ENCODE assay signal across 20 cellular contexts in the genomic region with DNA sequence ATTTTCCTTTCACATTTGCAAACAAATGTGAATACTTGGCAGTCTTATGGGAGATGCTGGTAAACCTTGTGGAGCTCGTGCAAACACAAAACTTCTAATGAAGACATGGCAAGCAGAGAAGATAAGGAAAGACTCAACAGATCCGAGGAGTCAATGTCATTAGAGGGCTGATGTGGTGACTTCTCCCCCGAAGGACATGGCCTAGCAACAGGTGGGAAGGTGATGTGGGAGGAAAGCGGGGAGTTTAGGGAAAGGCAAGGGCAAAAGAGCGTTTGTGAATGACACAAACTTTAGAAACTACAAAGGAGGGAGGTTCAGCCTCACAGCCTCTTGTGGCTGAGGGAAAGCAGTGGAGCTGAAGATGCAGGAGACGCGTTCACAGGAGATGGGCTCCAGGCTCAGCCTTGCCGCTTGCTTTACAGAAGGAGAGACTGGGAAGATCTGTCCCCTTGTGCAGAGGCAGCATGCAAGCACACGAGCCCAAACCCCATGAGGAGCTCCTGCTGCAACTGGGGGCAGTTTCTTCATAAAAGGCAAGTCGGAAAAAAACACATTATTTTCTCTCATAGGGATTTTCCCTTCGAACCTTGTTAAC.
DNase-seq lines count a peak whose midpoint lies in the region; ATAC-seq, FAIRE-seq and TF ChIP-seq lines count a peak whose summit lies in the region.
"Had no signal": no experiment of that assay in that cellular context is flagged by ENCODE, and none has a peak within 500 bp of the region (broad histone marks: within the 10 kb centered on the region; RNA-seq: fewer than 3 reads in every experiment).

No MANE protein-coding gene starts in this region.

- BruUV-seq in HepG2 (replicated peaks; lab: Mats Ljungman, UMichigan): no TSS peak

- no peak overlapping the region for H3K4ac ChIP-seq in neuronal stem cell (ENCODE audit: low read length)

- TF ChIP-seq EP300 in HepG2 (IDR thresholded peaks at IDR 0.05; ENCODE audit: low read depth in 2 of 2, low read length in 2 of 2): no peak
- no peak for TF ChIP-seq EP300 in HepG2 (CRISPR knock-in tag; IDR thresholded peaks at IDR 0.05; ENCODE audit: borderline replicate concordance)

- H3K27me3 ChIP-seq in HepG2 (ENCODE audit: control insufficient read depth in 1 of 2, insufficient read depth in 2 of 2, low read length in 2 of 2) (no peaks in the 10 kb centered on the region), right lobe of liver (no peaks in the 10 kb centered on the region), neuronal stem cell (ENCODE audit: control insufficient read depth in 3 of 3, insufficient read depth in 3 of 3, low read depth in 1 of 3, low read length in 3 of 3) (no peaks in the 10 kb centered on the region)

- ATAC-seq in HepG2 (no peak), right lobe of liver (no peak), HG03095 (IDR thresholded peaks at IDR 0.05; ENCODE audit: unreplicated experiment) (no peak), HG03460 (IDR thresholded peaks at IDR 0.05; ENCODE audit: unreplicated experiment) (no peak)

- TF ChIP-seq POLR2A in HepG2 (IDR thresholded peaks at IDR 0.05; ENCODE audit: insufficient read depth in 1 of 2, low read depth in 2 of 2, low read length in 2 of 2): no peak
- no peak for TF ChIP-seq POLR2A in right lobe of liver (IDR thresholded peaks at IDR 0.05)

- no peak overlapping the region for H3K23ac ChIP-seq in neuronal stem cell (ENCODE audit: low read depth, low read length, poor library complexity)

- no peak overlapping the region for H4K91ac ChIP-seq in neuronal stem cell (ENCODE audit: low read depth, low read length, poor library complexity)

- H2BK12ac ChIP-seq in neuronal stem cell (ENCODE audit: low read length): no peak overlapping the region

- no peak for FAIRE-seq in HepG2 (lab: Jason Lieb, UNC)
- FAIRE-seq: keratinocyte had no signal

- H2BK15ac ChIP-seq in neuronal stem cell (ENCODE audit: low read length): no peak overlapping the region

- H3K9me3 ChIP-seq in HepG2 (ENCODE audit: low read length): no peaks in the 10 kb centered on the region
- no peaks in the 10 kb centered on the region for H3K9me3 ChIP-seq in right lobe of liver
- H3K9me3 ChIP-seq in neuronal stem cell (replicated peaks in 1 of 2; ENCODE audit: control insufficient read depth in 2 of 2, insufficient read depth in 1 of 2, low read depth in 1 of 2, low read length in 2 of 2): no peaks in the 10 kb centered on the region
- H3K9me3 ChIP-seq: neutrophil, SJCRH30 had no signal

- no peak overlapping the region for H2BK5ac ChIP-seq in neuronal stem cell (ENCODE audit: low read length)

- H3K4me1 ChIP-seq in HepG2 (ENCODE audit: insufficient read depth, low read length) (peaks cover 54% of the 10 kb centered on the region), right lobe of liver (peaks cover 0 to 11% (median 0%) of the 10 kb centered on the region in 4 donors), neuronal stem cell (ENCODE audit: control insufficient read depth in 2 of 2, insufficient read depth in 1 of 2, low read depth in 1 of 2, low read length in 2 of 2) (peaks cover 28 to 30% of the 10 kb centered on the region in 2 donors)

- no peaks in the 10 kb centered on the region for H3K36me3 ChIP-seq in HepG2 (replicated peaks in 1 of 2; ENCODE audit: control insufficient read depth in 1 of 2, insufficient read depth in 2 of 2, low read length in 2 of 2)
- no peaks in the 10 kb centered on the region for H3K36me3 ChIP-seq in right lobe of liver
- no peaks in the 10 kb centered on the region for H3K36me3 ChIP-seq in neuronal stem cell (replicated peaks in 1 of 2; ENCODE audit: control insufficient read depth in 2 of 2, insufficient read depth in 2 of 2, low read length in 2 of 2)
- H3K36me3 ChIP-seq: neutrophil, SJCRH30 had no signal

- H3K79me2 ChIP-seq in HepG2 (ENCODE audit: insufficient read depth, low read length): no peaks in the 10 kb centered on the region

- CTCF ChIA-PET in HepG2 (lab: Yijun Ruan, JAX; ENCODE audit: low intra/inter-chr PET ratio, low total read pairs): no interaction called here

- H4K20me1 ChIP-seq in HepG2 (ENCODE audit: insufficient read depth, low read length): no peaks in the 10 kb centered on the region

- H2AFZ ChIP-seq in HepG2 (ENCODE audit: low read length): no peak overlapping the region
- H2AFZ ChIP-seq in neuronal stem cell (ENCODE audit: low read length): peak overlapping the region; percentile 61

- no peak for TF ChIP-seq RAD21 in HepG2 (CRISPR knock-in tag; IDR thresholded peaks at IDR 0.05)

- H3K9ac ChIP-seq in HepG2 (ENCODE audit: insufficient read depth, low read depth, low read length): no peak overlapping the region
- no peak overlapping the region for H3K9ac ChIP-seq in neuronal stem cell (ENCODE audit: low read depth, low read length, poor library complexity)

- H2AK5ac ChIP-seq in neuronal stem cell (ENCODE audit: low read depth, low read length): no peak overlapping the region

- H3K4me3 ChIP-seq in HepG2 (replicated peaks in 1 of 3; ENCODE audit: insufficient read depth in 1 of 3, low read depth in 2 of 3, low read length in 3 of 3): no peak overlapping the region
- no peak overlapping the region for H3K4me3 ChIP-seq in right lobe of liver
- peak overlapping the region in 1 of 2 donors; percentile 38 for H3K4me3 ChIP-seq in neuronal stem cell (ENCODE audit: low read length in 2 of 2)
- H3K4me3 ChIP-seq: SJCRH30 had no signal

- DNase-seq in HepG2 (ENCODE audit: low spot score) (no peak), right lobe of liver (no peak), iris pigment epithelial cell (ENCODE audit: low read depth) (peak; percentile 5), neuronal stem cell (ENCODE audit: low spot score) (no peak), LoVo (ENCODE audit: low spot score) (no peak), HCEC 1CT (no peak)
- DNase-seq: 8988T; activated CD4-positive, alpha-beta memory T cell treated with anti-CD3 and anti-CD28 coated beads for 36 hours; activated naive CD4-positive, alpha-beta T cell treated with Interleukin-2 at 50 U/mL for 16 hours; activated T-cell treated with anti-CD3 and anti-CD28 coated beads for 4 hours; anterior cingulate cortex; Kasumi-1; NCI-H1417; NCI-H526; SJCRH30; stimulated activated naive CD4-positive, alpha-beta T cell treated with Interleukin-2 at 50 U/mL for 16 hours had no signal

- no peak overlapping the region for H4K8ac ChIP-seq in neuronal stem cell (ENCODE audit: low read depth, low read length)

- 74% methylated on average over 11 of the region's 11 CpGs for WGBS in HepG2 (ENCODE audit: low lambda C conversion rate)
- WGBS in right lobe of liver (ENCODE audit: insufficient coverage, low coverage, low lambda C conversion rate, missing lambda C conversion rate): 62% methylated on average over 8 of the region's 11 CpGs
- WGBS in neuronal stem cell (ENCODE audit: extremely low coverage in 2 of 2, insufficient read length in 2 of 2, insufficient replicate concordance in 1 of 2), 2 donors: no CpG with 5 or more reads among the region's 11 CpGs

- no peak overlapping the region for H3K14ac ChIP-seq in neuronal stem cell (ENCODE audit: low read length)

- no peak overlapping the region for H2BK120ac ChIP-seq in neuronal stem cell (ENCODE audit: low read depth, low read length)

- POLR2A ChIA-PET in HepG2 (lab: Yijun Ruan, JAX): interaction anchor here (0.5 to 3.9 kb wide), 6 partner anchors 10 to 86 kb away, joined by 3 to 31 read pairs (median 5); a partner anchor contains a TSS

- H3K4me2 ChIP-seq in HepG2 (ENCODE audit: low read depth, low read length): peak overlapping the region; percentile 14; the same call in 1 of the 2 replicates
- no peak overlapping the region for H3K4me2 ChIP-seq in neuronal stem cell (ENCODE audit: insufficient read depth, low read length, poor library complexity, severe bottlenecking)

- in situ Hi-C loops in HepG2 (cut with HindIII; ENCODE audit: extremely low pct_ligation_motif_present, low pct_unique_long_range_greater_than_20kb): no loop called here

- H3K27ac ChIP-seq in HepG2 (ENCODE audit: extremely low read length, insufficient read depth, low read length) (no peak overlapping the region), right lobe of liver (no peak overlapping the region), neuronal stem cell (replicated peaks; ENCODE audit: low read length) (peak overlapping the region; percentile 8)
- H3K27ac ChIP-seq: neutrophil, SJCRH30 had no signal

- TF ChIP-seq CTCF in HepG2 (CRISPR knock-in tag; IDR thresholded peaks at IDR 0.05): no peak
- no peak for TF ChIP-seq CTCF in right lobe of liver (IDR thresholded peaks at IDR 0.05)

- H3K79me1 ChIP-seq in neuronal stem cell (ENCODE audit: low read depth, low read length): no peaks in the 10 kb centered on the region

- H3K18ac ChIP-seq in neuronal stem cell (ENCODE audit: low read length): peak overlapping the region; percentile 13

- intact Hi-C loops in HepG2 (cut with micrococcal nuclease; ENCODE audit: unreplicated experiment): no loop called here
- intact Hi-C loops in right lobe of liver (cut with DNase I): no loop called here

TF ChIP-seq in HepG2, 621 proteins besides CTCF, POLR2A, EP300 and RAD21:
- TF ChIP-seq ATAD3A (CRISPR knock-in tag; IDR thresholded peaks at IDR 0.05) (no peak), ATF7-NPFF (CRISPR knock-in tag; IDR thresholded peaks at IDR 0.05; ENCODE audit: low read depth) (0 out of 2 replicates have a peak, but pooled peaks have one; percentile 30)
- TF ChIP-seq, protein P1, sequence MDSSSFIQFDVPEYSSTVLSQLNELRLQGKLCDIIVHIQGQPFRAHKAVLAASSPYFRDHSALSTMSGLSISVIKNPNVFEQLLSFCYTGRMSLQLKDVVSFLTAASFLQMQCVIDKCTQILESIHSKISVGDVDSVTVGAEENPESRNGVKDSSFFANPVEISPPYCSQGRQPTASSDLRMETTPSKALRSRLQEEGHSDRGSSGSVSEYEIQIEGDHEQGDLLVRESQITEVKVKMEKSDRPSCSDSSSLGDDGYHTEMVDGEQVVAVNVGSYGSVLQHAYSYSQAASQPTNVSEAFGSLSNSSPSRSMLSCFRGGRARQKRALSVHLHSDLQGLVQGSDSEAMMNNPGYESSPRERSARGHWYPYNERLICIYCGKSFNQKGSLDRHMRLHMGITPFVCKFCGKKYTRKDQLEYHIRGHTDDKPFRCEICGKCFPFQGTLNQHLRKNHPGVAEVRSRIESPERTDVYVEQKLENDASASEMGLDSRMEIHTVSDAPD (CRISPR knock-in tag; IDR thresholded peaks at IDR 0.05): no peak
